34 cellular contexts compared by ENCODE assay signal in genomic region chr5:143833179-143833578, GRCh38. TPM values are rescaled to one million over a fixed set of nuclear protein-coding genes. Genes with fewer than 3 reads are reported as not detected.
"Had no signal": no experiment of that assay in that cellular context is flagged by ENCODE, and none has a peak within 500 bp of the region (broad histone marks: within the 10 kb centered on the region; RNA-seq: fewer than 3 reads in every experiment).

No MANE protein-coding gene starts in this region.

- H3K36me3 ChIP-seq: Peyer's patch, WERI-Rb-1 had no signal

- H3K4me3 ChIP-seq: Peyer's patch had no signal

- H3K27me3 Mint-ChIP-seq: activated CD4-positive, alpha-beta T cell treated with anti-CD3 and anti-CD28 coated beads, Interleukin-2, amount 10 ng/mL, durations not matched to agents 24 days and 14 days; activated CD8-positive, alpha-beta T cell treated with anti-CD3 and anti-CD28 coated beads for 36 hours; activated naive CD4-positive, alpha-beta T cell treated with anti-CD3 and anti-CD28 coated beads, Interleukin-2, amount 50 U/mL, for 24 hours had no signal

- H3K4me3 Mint-ChIP-seq: activated CD4-positive, alpha-beta T cell treated with anti-CD3 and anti-CD28 coated beads, Interleukin-2, amount 10 ng/mL, durations not matched to agents 24 days and 14 days; activated CD8-positive, alpha-beta T cell treated with anti-CD3 and anti-CD28 coated beads for 36 hours; activated naive CD4-positive, alpha-beta T cell treated with anti-CD3 and anti-CD28 coated beads, Interleukin-2, amount 50 U/mL, for 24 hours; activated naive CD8-positive, alpha-beta T cell treated with anti-CD3 and anti-CD28 coated beads, Interleukin-2, amount 10 ng/mL, durations not matched to agents 7 days and 5 days; activated T-cell treated with anti-CD3 and anti-CD28 coated beads, Interleukin-2, amount 50 U/mL, for 72 hours; brain had no signal

- H3K36me3 Mint-ChIP-seq: activated naive CD4-positive, alpha-beta T cell treated with anti-CD3 and anti-CD28 coated beads, Interleukin-2, amount 50 U/mL, for 24 hours; activated naive CD8-positive, alpha-beta T cell treated with anti-CD3 and anti-CD28 coated beads, Interleukin-2, amount 10 ng/mL, durations not matched to agents 7 days and 5 days; brain had no signal

- H3K9me3 ChIP-seq: Peyer's patch had no signal

- DNase-seq: activated CD4-positive, alpha-beta T cell treated with anti-CD3 and anti-CD28 coated beads, Interleukin-2, amount 10 ng/mL, durations not matched to agents 24 days and 14 days; activated CD4-positive, alpha-beta T cell treated with anti-CD3 and anti-CD28 coated beads, Interleukin-2, amount 50 U/mL, for 4 hours; activated CD4-positive, CD25-positive, alpha-beta regulatory T cell; activated CD8-positive, alpha-beta T cell treated with anti-CD3 and anti-CD28 coated beads for 36 hours; activated gamma-delta T cell; activated naive CD4-positive, alpha-beta T cell treated with Interleukin-2 at 50 U/mL for 16 hours; activated naive CD8-positive, alpha-beta T cell treated with anti-CD3 and anti-CD28 coated beads, Interleukin-2, amount 10 ng/mL, durations not matched to agents 7 days and 5 days; activated T-cell treated with anti-CD3 and anti-CD28 coated beads, Interleukin-2, amount 50 U/mL, for 1 hour; activated T-cell treated with anti-CD3 and anti-CD28 coated beads, Interleukin-2, amount 50 U/mL, for 72 hours; amygdala; central memory CD4-positive, alpha-beta T cell; Karpas-422; NCI-H1105; NCI-H1930; NCI-H524 treated with DMSO at 0.1 percent for 48 hours; NK-92 treated with Interleukin-12 subunit alpha and Interleukin-12 subunit beta, amount 100 ng/mL, for 24 hours; PC-3; Peyer's patch; Right ventricle myocardium superior; SW 1271; T-helper 1 cell; T-helper 2 cell; T-helper 9 cell; WERI-Rb-1 had no signal

- H3K4me1 ChIP-seq: Peyer's patch had no signal

- H3K27ac ChIP-seq: Peyer's patch, RWPE1, WERI-Rb-1 had no signal

- H3K27me3 ChIP-seq: Peyer's patch had no signal

- H3K9me3 Mint-ChIP-seq: activated CD4-positive, alpha-beta T cell treated with anti-CD3 and anti-CD28 coated beads, Interleukin-2, amount 10 ng/mL, durations not matched to agents 24 days and 14 days; activated CD8-positive, alpha-beta T cell treated with anti-CD3 and anti-CD28 coated beads for 36 hours; activated naive CD4-positive, alpha-beta T cell treated with anti-CD3 and anti-CD28 coated beads, Interleukin-2, amount 50 U/mL, for 24 hours; activated naive CD8-positive, alpha-beta T cell treated with anti-CD3 and anti-CD28 coated beads, Interleukin-2, amount 10 ng/mL, durations not matched to agents 7 days and 5 days; activated T-cell treated with anti-CD3 and anti-CD28 coated beads, Interleukin-2, amount 50 U/mL, for 72 hours; activated T-helper 2 cell treated with anti-CD3 and anti-CD28 coated beads, Interferon-gamma antibody, Interleukin-2, Interleukin-4, amounts not matched to agents 10 μg/mL and 5 μg/mL and 100 μg/mL, durations not matched to agents 14 hours and 24 hours and 36 hours; brain had no signal

- H3K27ac Mint-ChIP-seq: activated CD4-positive, alpha-beta T cell treated with anti-CD3 and anti-CD28 coated beads, Interleukin-2, amount 10 ng/mL, durations not matched to agents 24 days and 14 days; activated CD8-positive, alpha-beta T cell treated with anti-CD3 and anti-CD28 coated beads for 36 hours; activated naive CD4-positive, alpha-beta T cell treated with anti-CD3 and anti-CD28 coated beads, Interleukin-2, amount 50 U/mL, for 24 hours; activated naive CD8-positive, alpha-beta T cell treated with anti-CD3 and anti-CD28 coated beads, Interleukin-2, amount 10 ng/mL, durations not matched to agents 7 days and 5 days; activated T-cell treated with anti-CD3 and anti-CD28 coated beads, Interleukin-2, amount 50 U/mL, for 72 hours; activated T-helper 2 cell treated with anti-CD3 and anti-CD28 coated beads, Interferon-gamma antibody, Interleukin-2, Interleukin-4, amounts not matched to agents 10 μg/mL and 5 μg/mL and 100 μg/mL, durations not matched to agents 14 hours and 24 hours and 36 hours; brain had no signal

- ATAC-seq: activated CD8-positive, alpha-beta T cell treated with anti-CD3 and anti-CD28 coated beads for 36 hours; activated T-cell treated with anti-CD3 and anti-CD28 coated beads, Interleukin-2, amount 50 U/mL, for 72 hours; PC-3 had no signal

RNA-seq across cellular contexts. Expression of gene HMHB1, which starts 21.2 kb away (rescaled TPM):
- total RNA-seq: activated CD4-positive, alpha-beta T cell treated with anti-CD3 and anti-CD28 coated beads, Interleukin-2, amount 10 ng/mL, durations not matched to agents 24 days and 14 days; activated CD8-positive, alpha-beta memory T cell treated with anti-CD3 and anti-CD28 coated beads for 36 hours; activated CD8-positive, alpha-beta T cell treated with anti-CD3 and anti-CD28 coated beads for 36 hours; activated naive CD8-positive, alpha-beta T cell treated with anti-CD3 and anti-CD28 coated beads, Interleukin-2, amount 10 ng/mL, durations not matched to agents 7 days and 5 days; activated T-cell treated with anti-CD3 and anti-CD28 coated beads, Interleukin-2, amount 50 U/mL, for 72 hours; activated T-helper 2 cell treated with anti-CD3 and anti-CD28 coated beads, Interferon-gamma antibody, Interleukin-2, Interleukin-4, amounts not matched to agents 10 μg/mL and 5 μg/mL and 100 μg/mL, durations not matched to agents 14 hours and 24 hours and 36 hours; bronchial epithelial cell; cerebellum; MCF 10A; NCI-H460; PC-3; Peyer's patch; Right ventricle myocardium superior had no signal
- polyA plus RNA-seq: adipose tissue had no signal
